In genomic region chr22:31244044-31244942, GRCh38 we compare ENCODE assay signal across 10 cellular contexts. TPM values are rescaled to one million over a fixed set of nuclear protein-coding genes. Genes with fewer than 3 reads are reported as not detected.
DNase-seq lines count a peak whose midpoint lies in the region; ATAC-seq, FAIRE-seq and TF ChIP-seq lines count a peak whose summit lies in the region.
"Had no signal": no experiment of that assay in that cellular context is flagged by ENCODE, and none has a peak within 500 bp of the region (broad histone marks: within the 10 kb centered on the region; RNA-seq: fewer than 3 reads in every experiment).

No MANE protein-coding gene starts in this region.

- H3K9me3 ChIP-seq in A549, result no peaks in the 10 kb centered on the region
- no peaks in the 10 kb centered on the region for H3K9me3 ChIP-seq in mammary epithelial cell (replicated peaks; ENCODE audit: insufficient read depth, low read length)
- no peaks in the 10 kb centered on the region for H3K9me3 ChIP-seq in mesenchymal stem cell (ENCODE audit: control insufficient read depth, low read length)
- H3K9me3 ChIP-seq: HAP-1 had no signal

- peak overlapping the region; percentile 6 to 81 for H3K18ac ChIP-seq in mesenchymal stem cell (ENCODE audit: low read depth in 1 of 2, low read length in 2 of 2)

- peak; percentile 79 to 91 for ATAC-seq in A549
- no peak for ATAC-seq in activated naive CD8-positive, alpha-beta T cell treated with anti-CD3 and anti-CD28 coated beads, Interleukin-2, amount 50 U/mL, for 24 hours

- H2AFZ ChIP-seq in mammary epithelial cell (ENCODE audit: low read depth, low read length) (no peak overlapping the region), mesenchymal stem cell (ENCODE audit: low read depth, low read length) (no peak overlapping the region)

- H3K9me3 Mint-ChIP-seq in activated naive CD8-positive, alpha-beta T cell treated with anti-CD3 and anti-CD28 coated beads, Interleukin-2, amount 50 U/mL, for 24 hours, result no peaks in the 10 kb centered on the region

- TF ChIP-seq RAD21 in A549 (conservative IDR thresholded peaks at IDR 0.05 in 1 of 2, IDR thresholded peaks at IDR 0.05 in 1 of 2), result no peak

- peak overlapping the region; percentile 22 to 57 for H2BK12ac ChIP-seq in mesenchymal stem cell (ENCODE audit: low read length in 2 of 2)

- H3K27ac Mint-ChIP-seq in activated naive CD8-positive, alpha-beta T cell treated with anti-CD3 and anti-CD28 coated beads, Interleukin-2, amount 50 U/mL, for 24 hours, result no peak overlapping the region

- peak overlapping the region; percentile 1 for H4K8ac ChIP-seq in mesenchymal stem cell (ENCODE audit: low read length)

- no peak overlapping the region for H3K4me3 ChIP-seq in A549
- H3K4me3 ChIP-seq in mammary epithelial cell (replicated peaks in 1 of 3; ENCODE audit: insufficient read depth in 1 of 3, low read depth in 2 of 3, low read length in 3 of 3), result peak overlapping the region; percentile 24 to 39 (median 35)
- no peak overlapping the region for H3K4me3 ChIP-seq in mesenchymal stem cell (ENCODE audit: insufficient read depth in 1 of 2, low read depth in 1 of 2, low read length in 2 of 2)
- H3K4me3 ChIP-seq: HAP-1 had no signal

- H3K4ac ChIP-seq in mesenchymal stem cell (ENCODE audit: low read depth in 1 of 2, low read length in 2 of 2), result peak overlapping the region; percentile 32 to 52

- POLR2A ChIA-PET in A549 (lab: Yijun Ruan, JAX), result interaction anchor here (0.8 to 1.3 kb wide), 2 partner anchors 48 to 1125 kb away, joined by 3 to 4 read pairs; partner anchors contain the start of gene PIK3IP1

- peak overlapping the region; percentile 84 for H2BK120ac ChIP-seq in mesenchymal stem cell (ENCODE audit: low read depth, low read length)

- H2BK5ac ChIP-seq in mesenchymal stem cell (ENCODE audit: low read depth, low read length, poor library complexity, severe bottlenecking), result peak overlapping the region; percentile 92

- CTCF ChIA-PET in A549 (lab: Yijun Ruan, JAX) (interaction anchor here (0.5 to 4.7 kb wide), 5 partner anchors 14 to 304 kb away, joined by 3 to 26 read pairs (median 14); partner anchors contain the start of gene LIMK2), mammary epithelial cell (lab: Charles Lee; ENCODE audit: low non-redundant PET) (no interaction called here)

- H3K36me3 Mint-ChIP-seq in activated naive CD8-positive, alpha-beta T cell treated with anti-CD3 and anti-CD28 coated beads, Interleukin-2, amount 50 U/mL, for 24 hours (ENCODE audit: low read depth), result no peaks in the 10 kb centered on the region

- peaks cover 74% of the 10 kb centered on the region for H3K79me2 ChIP-seq in mammary epithelial cell (ENCODE audit: insufficient read depth, low read length)

- H2AK5ac ChIP-seq in mesenchymal stem cell (ENCODE audit: low read length, severe bottlenecking), result peak overlapping the region; percentile 97

- H3K79me1 ChIP-seq in mesenchymal stem cell (replicated peaks; ENCODE audit: low read length, poor library complexity, severe bottlenecking), result peaks cover 10% of the 10 kb centered on the region

- BruUV-seq in mammary epithelial cell (replicated peaks; lab: Mats Ljungman, UMichigan), result no TSS peak

- no peak overlapping the region for H3K4me3 Mint-ChIP-seq in activated naive CD8-positive, alpha-beta T cell treated with anti-CD3 and anti-CD28 coated beads, Interleukin-2, amount 50 U/mL, for 24 hours

- H3K4me1 Mint-ChIP-seq in activated naive CD8-positive, alpha-beta T cell treated with anti-CD3 and anti-CD28 coated beads, Interleukin-2, amount 50 U/mL, for 24 hours, result peaks cover 12% of the 10 kb centered on the region

- TF ChIP-seq CTCF in A549 (IDR thresholded peaks at IDR 0.05), result no peak
- TF ChIP-seq CTCF in mammary epithelial cell (conservative IDR thresholded peaks at IDR 0.05 in 1 of 2, IDR thresholded peaks at IDR 0.05 in 1 of 2; ENCODE audit: extremely low read depth in 1 of 2, insufficient read depth in 1 of 2, low read depth in 1 of 2, low read length in 2 of 2), result no peak

- H3K4me1 ChIP-seq in A549 (peaks cover 53% of the 10 kb centered on the region), mammary epithelial cell (ENCODE audit: insufficient read depth, low read length) (peaks cover 41% of the 10 kb centered on the region), mesenchymal stem cell (ENCODE audit: control insufficient read depth, insufficient read depth, low read depth, low read length) (peaks cover 31% of the 10 kb centered on the region)

- peak overlapping the region; percentile 65 for H3K4me2 ChIP-seq in A549
- peak overlapping the region; percentile 74 for H3K4me2 ChIP-seq in mammary epithelial cell (ENCODE audit: insufficient read depth, low read depth, low read length)
- H3K4me2 ChIP-seq in mesenchymal stem cell (ENCODE audit: low read length, poor library complexity, severe bottlenecking), result peak overlapping the region; percentile 14

- no peaks in the 10 kb centered on the region for H4K20me1 ChIP-seq in mammary epithelial cell (ENCODE audit: insufficient read depth, low read length)

- H4K91ac ChIP-seq in mesenchymal stem cell (ENCODE audit: low read length), result no peak overlapping the region

- DNase-seq in A549 (ENCODE audit: low read depth in 1 of 2, low spot score in 1 of 2), result peak; percentile 51 to 63
- DNase-seq in HTR-8/SVneo (ENCODE audit: insufficient read length, low spot score), result peak; percentile 69
- peak; percentile 58 for DNase-seq in mammary epithelial cell
- peak; percentile 94 for DNase-seq in mesenchymal stem cell
- DNase-seq in activated T-cell treated with anti-CD3 and anti-CD28 coated beads for 4 hours, result no peak
- no peak for DNase-seq in activated CD4-positive, alpha-beta T cell treated with anti-CD3 and anti-CD28 coated beads for 4 hours
- DNase-seq in NCI-H2029 (lab: John Stamatoyannopoulos, UW), result no peak
- DNase-seq in activated naive CD8-positive, alpha-beta T cell treated with anti-CD3 and anti-CD28 coated beads, Interleukin-2, amount 50 U/mL, for 24 hours, result no peak
- DNase-seq: activated CD8-positive, alpha-beta memory T cell treated with anti-CD3 and anti-CD28 coated beads, Interleukin-2, amount 50 U/mL, for 48 hours had no signal

- no peak overlapping the region for H3K14ac ChIP-seq in mesenchymal stem cell (ENCODE audit: low read length in 2 of 2)

- H3K27ac ChIP-seq in A549 (peak overlapping the region; percentile 83 to 85), mammary epithelial cell (ENCODE audit: insufficient read depth, low read depth, low read length) (peak overlapping the region; percentile 81), mesenchymal stem cell (ENCODE audit: low read length, poor library complexity, severe bottlenecking) (peak overlapping the region; percentile 86)

- WGBS in A549 (ENCODE audit: missing lambda C conversion rate), result 20% methylated on average over 9 of the region's 9 CpGs
- 19% methylated on average over 9 of the region's 9 CpGs for WGBS in mammary epithelial cell (ENCODE audit: low coverage, missing lambda C conversion rate)
- 31% methylated on average over 7 of the region's 9 CpGs for WGBS in mesenchymal stem cell

- H3K27me3 ChIP-seq in mammary epithelial cell (ENCODE audit: insufficient read depth, low read length) (no peaks in the 10 kb centered on the region), mesenchymal stem cell (ENCODE audit: control insufficient read depth in 1 of 2, insufficient read depth in 1 of 2, low read length in 2 of 2) (no peaks in the 10 kb centered on the region)

- peak overlapping the region; percentile 38 for H3K9ac ChIP-seq in mammary epithelial cell (ENCODE audit: insufficient read depth, low read length)
- H3K9ac ChIP-seq in mesenchymal stem cell (ENCODE audit: low read length), result peak overlapping the region; percentile 1

- in situ Hi-C loops in mammary epithelial cell (cut with MboI; ENCODE audit: low sequenced_read_pairs in 2 of 2), result no loop called here

- H3K23ac ChIP-seq in mesenchymal stem cell (ENCODE audit: low read length in 2 of 2), result no peak overlapping the region

- TF ChIP-seq EP300 in A549 (IDR thresholded peaks at IDR 0.05), result no peak

- dilution Hi-C loops in mammary epithelial cell (cut with HindIII; ENCODE audit: low sequenced_read_pairs), result no loop called here

- TF ChIP-seq POLR2A in A549 (IDR thresholded peaks at IDR 0.05; ENCODE audit: low read length), result no peak

- intact Hi-C loops in mammary epithelial cell (cut with micrococcal nuclease), result no loop called here

- no peaks in the 10 kb centered on the region for H3K27me3 Mint-ChIP-seq in activated naive CD8-positive, alpha-beta T cell treated with anti-CD3 and anti-CD28 coated beads, Interleukin-2, amount 50 U/mL, for 24 hours

- H2BK15ac ChIP-seq in mesenchymal stem cell (ENCODE audit: low read depth, poor library complexity, severe bottlenecking), result no peak overlapping the region

- FAIRE-seq in A549 (lab: Jason Lieb, UNC), result no peak
- no peak for FAIRE-seq in HTR-8/SVneo (lab: Jason Lieb, UNC)

- H3K36me3 ChIP-seq in mammary epithelial cell (ENCODE audit: insufficient read depth, low read length) (no peaks in the 10 kb centered on the region), mesenchymal stem cell (ENCODE audit: control insufficient read depth in 1 of 2, insufficient read depth in 2 of 2, low read depth in 1 of 2, low read length in 2 of 2) (no peaks in the 10 kb centered on the region)
- H3K36me3 ChIP-seq: HAP-1 had no signal

TF ChIP-seq in A549, 52 proteins besides CTCF, POLR2A, EP300 and RAD21 (continues in another document):
- TF ChIP-seq CEBPB (IDR thresholded peaks at IDR 0.05) (no peak), HOXB5 (CRISPR knock-in tag; IDR thresholded peaks at IDR 0.05) (no peak), EHF (CRISPR knock-in tag; IDR thresholded peaks at IDR 0.05) (no peak), KDM1A (IDR thresholded peaks at IDR 0.05; ENCODE audit: low read depth) (no peak), GATA3 (IDR thresholded peaks at IDR 0.05; ENCODE audit: borderline replicate concordance) (no peak)

RNA-seq across cellular contexts. Expression of gene LIMK2, which starts 32.2 kb away (rescaled TPM):
- polyA plus RNA-seq in A549 (2011; rRNA removed) (3.1 and 4.9 TPM in 2 replicates), A549 (2017; fragmentation: RNase III; extraction: RNeasy Plus Mini Kit Qiagen cat#74134 plus additional on column Dnase treatment) (6.4 to 7.3 TPM (median 6.9 TPM) in 3 replicates), mammary epithelial cell (25.9 TPM)
- 2.4 and 2.8 TPM in 2 replicates for polyA plus RNA-seq in A549 (2012; cell fraction: cytosol; rRNA removed)
- polyA plus RNA-seq in A549 (2012; cell fraction: nucleus; rRNA removed), result 12.4 and 15.5 TPM in 2 replicates
- polyA minus RNA-seq in A549 (2011; rRNA and poly(A)+ RNA removed), result 4.8 and 6.3 TPM in 2 replicates
- total RNA-seq in mammary epithelial cell, result 100 to 1,000 TPM; 176 to 484 TPM
- polyA minus RNA-seq in mammary epithelial cell, result 123 TPM
- 20.1 TPM for polyA plus RNA-seq in mesenchymal stem cell (2013, experiment 1 of 2)
- polyA plus RNA-seq in mesenchymal stem cell (2013, experiment 2 of 2), result 17.1 TPM

RNA-seq across cellular contexts. Expression of gene PIK3IP1, which starts 48.0 kb away (rescaled TPM):
- polyA plus RNA-seq in A549 (2011; rRNA removed), result 1.4 and 1.6 TPM in 2 replicates
- 0.45 and 0.49 TPM in 2 replicates for polyA plus RNA-seq in A549 (2012; cell fraction: cytosol; rRNA removed)
- 1.0 and 1.3 TPM in 2 replicates for polyA plus RNA-seq in A549 (2012; cell fraction: nucleus; rRNA removed)
- polyA plus RNA-seq in A549 (2017; fragmentation: RNase III; extraction: RNeasy Plus Mini Kit Qiagen cat#74134 plus additional on column Dnase treatment), result 0.90 to 1.1 TPM (median 0.93 TPM) in 3 replicates
- 1.1 and 1.4 TPM in 2 replicates for polyA minus RNA-seq in A549 (2011; rRNA and poly(A)+ RNA removed)
- total RNA-seq in mammary epithelial cell, result 10 to 100 TPM in 1 of 2 donors, 1 to 10 TPM in 1; 2.9 to 14.2 TPM
- 2.8 TPM for polyA plus RNA-seq in mammary epithelial cell
- 0.31 TPM for polyA minus RNA-seq in mammary epithelial cell
- 28.6 TPM for polyA plus RNA-seq in mesenchymal stem cell (2013, experiment 1 of 2)
- 29.9 TPM for polyA plus RNA-seq in mesenchymal stem cell (2013, experiment 2 of 2)

Comparison
In these comparisons a context has a peak if more than half of its experiments do, and no peak if none do; other contexts are left out.
1. DNase-seq: peak in A549 (2 of 2), HTR-8/SVneo (single experiment), mammary epithelial cell (single experiment) and mesenchymal stem cell (single experiment); none in activated T-cell treated with anti-CD3 and anti-CD28 coated beads for 4 hours (single experiment), activated CD4-positive, alpha-beta T cell treated with anti-CD3 and anti-CD28 coated beads for 4 hours (0 of 2), NCI-H2029 (single experiment) and activated naive CD8-positive, alpha-beta T cell treated with anti-CD3 and anti-CD28 coated beads, Interleukin-2, amount 50 U/mL, for 24 hours (single experiment).
2. H3K4me2 ChIP-seq: peak in every context shown above with its lines; median percentile 74 in mammary epithelial cell; 65 in A549; 14 in mesenchymal stem cell.
3. H3K4me3 ChIP-seq: peak in mammary epithelial cell (3 of 3); none in A549 (single experiment) and mesenchymal stem cell (0 of 2).
4. Peak in every context shown above with its lines, with median percentiles within 50 percentile points of each other: H3K27ac ChIP-seq.